Comparison of ENCODE assay signal across 1 cellular context in the genomic region with DNA sequence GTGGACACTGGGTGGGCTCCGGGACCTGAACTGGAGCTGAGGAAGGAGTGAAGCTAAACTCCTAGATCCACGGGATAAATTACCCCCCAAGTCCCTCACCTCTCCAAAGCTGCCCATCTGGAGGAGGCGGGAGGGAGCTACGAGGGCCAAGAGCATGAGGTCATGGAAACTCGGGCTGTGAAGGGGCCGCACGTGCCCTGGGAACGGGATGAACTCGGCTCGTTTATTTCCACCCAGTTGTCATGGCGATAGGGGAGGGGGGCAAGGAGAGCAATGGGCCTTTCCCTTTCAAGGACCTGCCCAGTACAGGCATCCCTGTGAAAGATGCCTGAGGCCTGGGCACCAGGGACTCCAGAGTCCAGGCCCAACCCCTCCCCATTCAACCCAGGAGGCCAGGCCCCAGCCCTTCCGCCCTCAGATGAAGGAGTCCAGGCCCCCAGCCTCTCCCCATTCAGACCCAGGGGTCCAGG.
TF ChIP-seq lines count a peak whose summit lies in the region.

No MANE protein-coding gene starts in this region.

TF ChIP-seq in GM23338, 12 proteins besides CTCF, POLR2A, EP300 and RAD21 (continued from another document):
- no peak for TF ChIP-seq REST (IDR thresholded peaks at IDR 0.05; ENCODE audit: unreplicated experiment)
- no peak for TF ChIP-seq STAT1 (IDR thresholded peaks at IDR 0.05; ENCODE audit: unreplicated experiment)
- TF ChIP-seq, protein P1, sequence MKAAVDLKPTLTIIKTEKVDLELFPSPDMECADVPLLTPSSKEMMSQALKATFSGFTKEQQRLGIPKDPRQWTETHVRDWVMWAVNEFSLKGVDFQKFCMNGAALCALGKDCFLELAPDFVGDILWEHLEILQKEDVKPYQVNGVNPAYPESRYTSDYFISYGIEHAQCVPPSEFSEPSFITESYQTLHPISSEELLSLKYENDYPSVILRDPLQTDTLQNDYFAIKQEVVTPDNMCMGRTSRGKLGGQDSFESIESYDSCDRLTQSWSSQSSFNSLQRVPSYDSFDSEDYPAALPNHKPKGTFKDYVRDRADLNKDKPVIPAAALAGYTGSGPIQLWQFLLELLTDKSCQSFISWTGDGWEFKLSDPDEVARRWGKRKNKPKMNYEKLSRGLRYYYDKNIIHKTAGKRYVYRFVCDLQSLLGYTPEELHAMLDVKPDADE (IDR thresholded peaks at IDR 0.05) = no peak
- TF ChIP-seq EZH2 (IDR thresholded peaks at IDR 0.05; ENCODE audit: low read depth, unreplicated experiment) = no peak
TF ChIP-seq in GM23338: peak in this region for 0.
